In genomic region chr1:117059334-117059677, GRCh38 we compare ENCODE assay signal across 8 cellular contexts. TPM values are rescaled to one million over a fixed set of nuclear protein-coding genes. Genes with fewer than 3 reads are reported as not detected.
DNase-seq lines count a peak whose midpoint lies in the region; ATAC-seq and TF ChIP-seq lines count a peak whose summit lies in the region.

No MANE protein-coding gene starts in this region.

- TF ChIP-seq CTCF in BE2C (IDR thresholded peaks at IDR 0.05; ENCODE audit: low read depth, low read length) (no peak), spleen (IDR thresholded peaks at IDR 0.05 in 8 of 11, conservative IDR thresholded peaks at IDR 0.05 in 3 of 11) (no peak)

- peak overlapping the region; percentile 89 for H3K4me3 ChIP-seq in BE2C (ENCODE audit: low read depth, low read length)
- H3K4me3 ChIP-seq in spleen = peak overlapping the region; percentile 62 to 94 (median 80)

- WGBS in spleen, 5 donors = 0 to 1% (median 0%) methylated on average over 15 to 18 of the region's 18 CpGs

- peak; percentile 40 for ATAC-seq in GM19324 (IDR thresholded peaks at IDR 0.05; ENCODE audit: low FRiP score, unreplicated experiment)
- peak; percentile 41 for ATAC-seq in HG03432 (IDR thresholded peaks at IDR 0.05; ENCODE audit: unreplicated experiment)
- peak in 1 of 2 donors; percentile 19 for ATAC-seq in left cardiac atrium

- H3K4me1 ChIP-seq in BE2C = no peaks in the 10 kb centered on the region
- H3K4me1 ChIP-seq in spleen = peaks cover 6 to 59% (median 24%) of the 10 kb centered on the region in 6 donors

- intact Hi-C loops in left cardiac atrium (cut with DNase I) = loop anchor here in 1 of 2 donors (5.0 kb wide), 1 partner anchor 487 kb away; the partner anchor contains the start of gene CD58
- intact Hi-C loops in spleen (cut with DNase I; ENCODE audit: low total_unique reads) = loop anchor here (5.0 to 10.0 kb wide), 3 partner anchors 205 to 337 kb away; no protein-coding TSS in a partner anchor

- H3K9me3 ChIP-seq in BE2C (no peaks in the 10 kb centered on the region), spleen (no peaks in the 10 kb centered on the region)

- H3K27ac ChIP-seq in spleen = peak overlapping the region; percentile 67 to 93 (median 86)

- H3K36me3 ChIP-seq in BE2C = no peaks in the 10 kb centered on the region
- peaks cover 0 to 13% (median 0%) of the 10 kb centered on the region in 6 donors for H3K36me3 ChIP-seq in spleen

- peak; percentile 33 for DNase-seq in BE2C
- DNase-seq in OCI-M1 (lab: John Stamatoyannopoulos, UW) = peak; percentile 83
- peak; percentile 59 for DNase-seq in activated effector memory CD4-positive, alpha-beta T cell treated with Interleukin-2 at 50 U/mL for 16 hours
- DNase-seq in left cardiac atrium = peak; percentile 33
- DNase-seq in spleen = peak; percentile 93
- no peak for DNase-seq in ecto neural progenitor cell (ENCODE audit: low spot score)

- TF ChIP-seq POLR2A in spleen (IDR thresholded peaks at IDR 0.05) = no peak

- H3K27me3 ChIP-seq in BE2C (no peaks in the 10 kb centered on the region), spleen (replicated peaks in 1 of 7) (no peaks in the 10 kb centered on the region)

RNA-seq across cellular contexts. Expression of gene TTF2, which starts 0.8 kb away (rescaled TPM):
- polyA plus RNA-seq in BE2C (2012; ENCODE audit: insufficient read depth, insufficient read length, low read depth) = 0.91 TPM
- total RNA-seq in left cardiac atrium = 1 to 10 TPM; 8.0 to 9.4 TPM
- 10 to 100 TPM; 16.8 to 36.1 (median 25.4) TPM for total RNA-seq in spleen
- polyA plus RNA-seq in spleen = 1 to 10 TPM; 4.8 to 7.0 (median 5.2) TPM

RNA-seq across cellular contexts. Expression of gene CD101, which starts 57.7 kb away (rescaled TPM):
- polyA plus RNA-seq in BE2C (2012; ENCODE audit: insufficient read depth, insufficient read length, low read depth) = 0.48 TPM
- total RNA-seq in left cardiac atrium = 1 to 10 TPM; 1.1 to 3.1 TPM
- 10 to 100 TPM in 2 of 7 donors, 1 to 10 TPM in 5; 3.7 to 15.9 (median 9.3) TPM for total RNA-seq in spleen
- 1 to 10 TPM; 1.0 to 7.6 (median 1.9) TPM for polyA plus RNA-seq in spleen
